Comparison of ENCODE assay signal across 1 cellular context in genomic region chr20:21155268-21155667, GRCh38.
TF ChIP-seq lines count a peak whose summit lies in the region.

No MANE protein-coding gene starts in this region.

TF ChIP-seq in K562, 482 proteins besides CTCF, POLR2A, EP300 and RAD21 (continued from another document):
- TF ChIP-seq, protein P1, sequence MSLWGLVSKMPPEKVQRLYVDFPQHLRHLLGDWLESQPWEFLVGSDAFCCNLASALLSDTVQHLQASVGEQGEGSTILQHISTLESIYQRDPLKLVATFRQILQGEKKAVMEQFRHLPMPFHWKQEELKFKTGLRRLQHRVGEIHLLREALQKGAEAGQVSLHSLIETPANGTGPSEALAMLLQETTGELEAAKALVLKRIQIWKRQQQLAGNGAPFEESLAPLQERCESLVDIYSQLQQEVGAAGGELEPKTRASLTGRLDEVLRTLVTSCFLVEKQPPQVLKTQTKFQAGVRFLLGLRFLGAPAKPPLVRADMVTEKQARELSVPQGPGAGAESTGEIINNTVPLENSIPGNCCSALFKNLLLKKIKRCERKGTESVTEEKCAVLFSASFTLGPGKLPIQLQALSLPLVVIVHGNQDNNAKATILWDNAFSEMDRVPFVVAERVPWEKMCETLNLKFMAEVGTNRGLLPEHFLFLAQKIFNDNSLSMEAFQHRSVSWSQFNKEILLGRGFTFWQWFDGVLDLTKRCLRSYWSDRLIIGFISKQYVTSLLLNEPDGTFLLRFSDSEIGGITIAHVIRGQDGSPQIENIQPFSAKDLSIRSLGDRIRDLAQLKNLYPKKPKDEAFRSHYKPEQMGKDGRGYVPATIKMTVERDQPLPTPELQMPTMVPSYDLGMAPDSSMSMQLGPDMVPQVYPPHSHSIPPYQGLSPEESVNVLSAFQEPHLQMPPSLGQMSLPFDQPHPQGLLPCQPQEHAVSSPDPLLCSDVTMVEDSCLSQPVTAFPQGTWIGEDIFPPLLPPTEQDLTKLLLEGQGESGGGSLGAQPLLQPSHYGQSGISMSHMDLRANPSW (CRISPR knock-in tag; IDR thresholded peaks at IDR 0.05) = no peak
- TF ChIP-seq MAFG (tag; conservative IDR thresholded peaks at IDR 0.05) = 0 out of 2 replicates have a peak, but pooled peaks have one; percentile 32
- TF ChIP-seq STAT5A (IDR thresholded peaks at IDR 0.05; ENCODE audit: borderline replicate concordance, low read length) = no peak
- TF ChIP-seq PHB2 (IDR thresholded peaks at IDR 0.05; ENCODE audit: low read depth) = no peak
- no peak for TF ChIP-seq CBX2 (IDR thresholded peaks at IDR 0.05; ENCODE audit: insufficient read depth, low read length, poor library complexity, severe bottlenecking)
- no peak for TF ChIP-seq ZNF217 (CRISPR knock-in tag; IDR thresholded peaks at IDR 0.05)
- TF ChIP-seq, protein P2, sequence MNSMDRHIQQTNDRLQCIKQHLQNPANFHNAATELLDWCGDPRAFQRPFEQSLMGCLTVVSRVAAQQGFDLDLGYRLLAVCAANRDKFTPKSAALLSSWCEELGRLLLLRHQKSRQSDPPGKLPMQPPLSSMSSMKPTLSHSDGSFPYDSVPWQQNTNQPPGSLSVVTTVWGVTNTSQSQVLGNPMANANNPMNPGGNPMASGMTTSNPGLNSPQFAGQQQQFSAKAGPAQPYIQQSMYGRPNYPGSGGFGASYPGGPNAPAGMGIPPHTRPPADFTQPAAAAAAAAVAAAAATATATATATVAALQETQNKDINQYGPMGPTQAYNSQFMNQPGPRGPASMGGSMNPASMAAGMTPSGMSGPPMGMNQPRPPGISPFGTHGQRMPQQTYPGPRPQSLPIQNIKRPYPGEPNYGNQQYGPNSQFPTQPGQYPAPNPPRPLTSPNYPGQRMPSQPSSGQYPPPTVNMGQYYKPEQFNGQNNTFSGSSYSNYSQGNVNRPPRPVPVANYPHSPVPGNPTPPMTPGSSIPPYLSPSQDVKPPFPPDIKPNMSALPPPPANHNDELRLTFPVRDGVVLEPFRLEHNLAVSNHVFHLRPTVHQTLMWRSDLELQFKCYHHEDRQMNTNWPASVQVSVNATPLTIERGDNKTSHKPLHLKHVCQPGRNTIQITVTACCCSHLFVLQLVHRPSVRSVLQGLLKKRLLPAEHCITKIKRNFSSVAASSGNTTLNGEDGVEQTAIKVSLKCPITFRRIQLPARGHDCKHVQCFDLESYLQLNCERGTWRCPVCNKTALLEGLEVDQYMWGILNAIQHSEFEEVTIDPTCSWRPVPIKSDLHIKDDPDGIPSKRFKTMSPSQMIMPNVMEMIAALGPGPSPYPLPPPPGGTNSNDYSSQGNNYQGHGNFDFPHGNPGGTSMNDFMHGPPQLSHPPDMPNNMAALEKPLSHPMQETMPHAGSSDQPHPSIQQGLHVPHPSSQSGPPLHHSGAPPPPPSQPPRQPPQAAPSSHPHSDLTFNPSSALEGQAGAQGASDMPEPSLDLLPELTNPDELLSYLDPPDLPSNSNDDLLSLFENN (IDR thresholded peaks at IDR 0.05; ENCODE audit: low read depth in 2 of 2, low read length in 2 of 2) = no peak
- TF ChIP-seq ARID3B (CRISPR knock-in tag; IDR thresholded peaks at IDR 0.05; ENCODE audit: borderline replicate concordance) = no peak
- TF ChIP-seq RBM25 (IDR thresholded peaks at IDR 0.05; ENCODE audit: low read depth, low read length, severe bottlenecking) = peak; percentile 16
- TF ChIP-seq ARID2 (IDR thresholded peaks at IDR 0.05) = no peak
- TF ChIP-seq TAF9B (IDR thresholded peaks at IDR 0.05; ENCODE audit: partially characterized antibody) = no peak
- TF ChIP-seq BDP1 (IDR thresholded peaks at IDR 0.05; ENCODE audit: insufficient read depth, insufficient read length) = no peak
- TF ChIP-seq ZKSCAN1 (IDR thresholded peaks at IDR 0.05; ENCODE audit: low read depth, low read length) = no peak
- peak; percentile 68 for TF ChIP-seq ZNF316 (IDR thresholded peaks at IDR 0.05)
- TF ChIP-seq, protein P3, sequence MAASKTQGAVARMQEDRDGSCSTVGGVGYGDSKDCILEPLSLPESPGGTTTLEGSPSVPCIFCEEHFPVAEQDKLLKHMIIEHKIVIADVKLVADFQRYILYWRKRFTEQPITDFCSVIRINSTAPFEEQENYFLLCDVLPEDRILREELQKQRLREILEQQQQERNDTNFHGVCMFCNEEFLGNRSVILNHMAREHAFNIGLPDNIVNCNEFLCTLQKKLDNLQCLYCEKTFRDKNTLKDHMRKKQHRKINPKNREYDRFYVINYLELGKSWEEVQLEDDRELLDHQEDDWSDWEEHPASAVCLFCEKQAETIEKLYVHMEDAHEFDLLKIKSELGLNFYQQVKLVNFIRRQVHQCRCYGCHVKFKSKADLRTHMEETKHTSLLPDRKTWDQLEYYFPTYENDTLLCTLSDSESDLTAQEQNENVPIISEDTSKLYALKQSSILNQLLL (CRISPR knock-in tag; IDR thresholded peaks at IDR 0.05; ENCODE audit: borderline replicate concordance) = no peak
- TF ChIP-seq MAFF (IDR thresholded peaks at IDR 0.05; ENCODE audit: low read length) = peak; percentile 39
- TF ChIP-seq NFIC (IDR thresholded peaks at IDR 0.05) = no peak
- TF ChIP-seq FOXK1 (CRISPR knock-in tag; IDR thresholded peaks at IDR 0.05; ENCODE audit: borderline replicate concordance) = no peak
- TF ChIP-seq, protein P4, sequence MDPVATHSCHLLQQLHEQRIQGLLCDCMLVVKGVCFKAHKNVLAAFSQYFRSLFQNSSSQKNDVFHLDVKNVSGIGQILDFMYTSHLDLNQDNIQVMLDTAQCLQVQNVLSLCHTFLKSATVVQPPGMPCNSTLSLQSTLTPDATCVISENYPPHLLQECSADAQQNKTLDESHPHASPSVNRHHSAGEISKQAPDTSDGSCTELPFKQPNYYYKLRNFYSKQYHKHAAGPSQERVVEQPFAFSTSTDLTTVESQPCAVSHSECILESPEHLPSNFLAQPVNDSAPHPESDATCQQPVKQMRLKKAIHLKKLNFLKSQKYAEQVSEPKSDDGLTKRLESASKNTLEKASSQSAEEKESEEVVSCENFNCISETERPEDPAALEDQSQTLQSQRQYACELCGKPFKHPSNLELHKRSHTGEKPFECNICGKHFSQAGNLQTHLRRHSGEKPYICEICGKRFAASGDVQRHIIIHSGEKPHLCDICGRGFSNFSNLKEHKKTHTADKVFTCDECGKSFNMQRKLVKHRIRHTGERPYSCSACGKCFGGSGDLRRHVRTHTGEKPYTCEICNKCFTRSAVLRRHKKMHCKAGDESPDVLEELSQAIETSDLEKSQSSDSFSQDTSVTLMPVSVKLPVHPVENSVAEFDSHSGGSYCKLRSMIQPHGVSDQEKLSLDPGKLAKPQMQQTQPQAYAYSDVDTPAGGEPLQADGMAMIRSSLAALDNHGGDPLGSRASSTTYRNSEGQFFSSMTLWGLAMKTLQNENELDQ (CRISPR knock-in tag; IDR thresholded peaks at IDR 0.05; ENCODE audit: borderline replicate concordance) = no peak
- no peak for TF ChIP-seq CXXC5 (CRISPR knock-in tag; IDR thresholded peaks at IDR 0.05)
- no peak for TF ChIP-seq NEUROD1 (IDR thresholded peaks at IDR 0.05; ENCODE audit: borderline replicate concordance, low read depth, low read length, partially characterized antibody)
- TF ChIP-seq, protein P5, sequence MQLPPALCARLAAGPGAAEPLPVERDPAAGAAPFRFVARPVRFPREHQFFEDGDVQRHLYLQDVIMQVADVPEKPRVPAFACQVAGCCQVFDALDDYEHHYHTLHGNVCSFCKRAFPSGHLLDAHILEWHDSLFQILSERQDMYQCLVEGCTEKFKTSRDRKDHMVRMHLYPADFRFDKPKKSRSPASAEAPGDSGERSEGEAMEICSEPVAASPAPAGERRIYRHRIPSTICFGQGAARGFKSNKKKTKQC (CRISPR knock-in tag; IDR thresholded peaks at IDR 0.05) = no peak
- TF ChIP-seq, protein P6, sequence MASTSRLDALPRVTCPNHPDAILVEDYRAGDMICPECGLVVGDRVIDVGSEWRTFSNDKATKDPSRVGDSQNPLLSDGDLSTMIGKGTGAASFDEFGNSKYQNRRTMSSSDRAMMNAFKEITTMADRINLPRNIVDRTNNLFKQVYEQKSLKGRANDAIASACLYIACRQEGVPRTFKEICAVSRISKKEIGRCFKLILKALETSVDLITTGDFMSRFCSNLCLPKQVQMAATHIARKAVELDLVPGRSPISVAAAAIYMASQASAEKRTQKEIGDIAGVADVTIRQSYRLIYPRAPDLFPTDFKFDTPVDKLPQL (IDR thresholded peaks at IDR 0.05; ENCODE audit: extremely low read depth, insufficient read length) = no peak
- TF ChIP-seq NCOA2 (IDR thresholded peaks at IDR 0.05; ENCODE audit: partially characterized antibody in 2 of 2) = no peak
- TF ChIP-seq RBM14 (IDR thresholded peaks at IDR 0.05; ENCODE audit: borderline replicate concordance, insufficient read depth, low read depth, low read length) = no peak
- peak; percentile 37; the same call in 1 of the 2 replicates for TF ChIP-seq C11orf30 (IDR thresholded peaks at IDR 0.05; ENCODE audit: low read depth)
- no peak for TF ChIP-seq CEBPG (CRISPR knock-in tag; IDR thresholded peaks at IDR 0.05)
- no peak for TF ChIP-seq CEBPG (tag; conservative IDR thresholded peaks at IDR 0.05 in 1 of 2, IDR thresholded peaks at IDR 0.05 in 1 of 2)
- TF ChIP-seq CBX1 (IDR thresholded peaks at IDR 0.05; ENCODE audit: low read depth) = no peak
